ENCODE assay signal across 2 cellular contexts in the genomic region with DNA sequence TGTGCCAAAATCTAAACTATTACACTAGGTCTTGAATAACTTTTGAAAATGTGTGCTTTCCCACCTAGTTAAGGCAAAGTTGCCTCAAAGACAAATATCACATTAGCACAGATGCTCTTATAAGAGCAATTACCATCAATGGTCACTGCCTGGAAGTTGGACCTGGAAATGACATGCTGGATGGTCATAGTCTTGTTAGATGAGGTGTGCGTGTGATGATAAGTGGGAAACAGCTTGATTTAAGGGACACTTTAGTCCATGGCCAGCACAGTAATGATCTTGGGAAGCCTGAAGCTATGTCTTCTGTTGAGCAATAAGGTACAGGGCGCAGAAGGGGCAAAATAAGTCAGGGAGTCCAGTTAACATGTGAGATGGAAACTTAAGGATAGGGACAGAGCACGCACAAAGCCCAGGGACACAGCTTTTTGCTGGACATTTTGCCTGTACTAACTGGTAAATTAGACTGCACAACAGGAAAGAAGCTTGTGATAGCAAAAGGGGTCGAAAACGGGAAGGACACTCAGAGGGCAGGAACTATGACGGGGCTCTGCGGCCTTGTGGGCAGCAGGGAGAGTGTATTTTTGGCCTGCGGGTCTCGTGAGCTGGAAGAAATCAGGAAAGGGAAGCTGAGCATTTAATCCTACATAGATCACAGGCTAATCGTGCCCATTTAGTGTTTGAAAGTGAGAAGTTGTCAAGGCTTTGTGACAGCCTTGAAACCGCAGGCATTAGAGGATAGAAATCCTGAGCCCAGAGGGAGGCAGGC.
A peak's percentile ranks its signal among the peaks of the same experiment; 100 is the strongest.
TF ChIP-seq lines count a peak whose summit lies in the region.

No MANE protein-coding gene starts in this region.

TF ChIP-seq in WTC11, 78 proteins besides CTCF, POLR2A, EP300 and RAD21 (continued from another document):
- TF ChIP-seq ZSCAN18 (CRISPR knock-in tag; IDR thresholded peaks at IDR 0.05) (no peak), NR1H2 (CRISPR knock-in tag; IDR thresholded peaks at IDR 0.05) (no peak), ZNF425 (CRISPR knock-in tag; conservative IDR thresholded peaks at IDR 0.05) (no peak)
- TF ChIP-seq, protein P1, sequence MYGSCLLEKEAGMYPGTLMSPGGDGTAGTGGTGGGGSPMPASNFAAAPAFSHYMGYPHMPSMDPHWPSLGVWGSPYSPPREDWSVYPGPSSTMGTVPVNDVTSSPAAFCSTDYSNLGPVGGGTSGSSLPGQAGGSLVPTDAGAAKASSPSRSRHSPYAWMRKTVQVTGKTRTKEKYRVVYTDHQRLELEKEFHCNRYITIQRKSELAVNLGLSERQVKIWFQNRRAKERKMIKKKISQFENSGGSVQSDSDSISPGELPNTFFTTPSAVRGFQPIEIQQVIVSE (CRISPR knock-in tag; IDR thresholded peaks at IDR 0.05; ENCODE audit: borderline replicate concordance): no peak

TF ChIP-seq in liver, 16 proteins besides CTCF, POLR2A, EP300 and RAD21 (continued from another document):
- TF ChIP-seq, protein P2, sequence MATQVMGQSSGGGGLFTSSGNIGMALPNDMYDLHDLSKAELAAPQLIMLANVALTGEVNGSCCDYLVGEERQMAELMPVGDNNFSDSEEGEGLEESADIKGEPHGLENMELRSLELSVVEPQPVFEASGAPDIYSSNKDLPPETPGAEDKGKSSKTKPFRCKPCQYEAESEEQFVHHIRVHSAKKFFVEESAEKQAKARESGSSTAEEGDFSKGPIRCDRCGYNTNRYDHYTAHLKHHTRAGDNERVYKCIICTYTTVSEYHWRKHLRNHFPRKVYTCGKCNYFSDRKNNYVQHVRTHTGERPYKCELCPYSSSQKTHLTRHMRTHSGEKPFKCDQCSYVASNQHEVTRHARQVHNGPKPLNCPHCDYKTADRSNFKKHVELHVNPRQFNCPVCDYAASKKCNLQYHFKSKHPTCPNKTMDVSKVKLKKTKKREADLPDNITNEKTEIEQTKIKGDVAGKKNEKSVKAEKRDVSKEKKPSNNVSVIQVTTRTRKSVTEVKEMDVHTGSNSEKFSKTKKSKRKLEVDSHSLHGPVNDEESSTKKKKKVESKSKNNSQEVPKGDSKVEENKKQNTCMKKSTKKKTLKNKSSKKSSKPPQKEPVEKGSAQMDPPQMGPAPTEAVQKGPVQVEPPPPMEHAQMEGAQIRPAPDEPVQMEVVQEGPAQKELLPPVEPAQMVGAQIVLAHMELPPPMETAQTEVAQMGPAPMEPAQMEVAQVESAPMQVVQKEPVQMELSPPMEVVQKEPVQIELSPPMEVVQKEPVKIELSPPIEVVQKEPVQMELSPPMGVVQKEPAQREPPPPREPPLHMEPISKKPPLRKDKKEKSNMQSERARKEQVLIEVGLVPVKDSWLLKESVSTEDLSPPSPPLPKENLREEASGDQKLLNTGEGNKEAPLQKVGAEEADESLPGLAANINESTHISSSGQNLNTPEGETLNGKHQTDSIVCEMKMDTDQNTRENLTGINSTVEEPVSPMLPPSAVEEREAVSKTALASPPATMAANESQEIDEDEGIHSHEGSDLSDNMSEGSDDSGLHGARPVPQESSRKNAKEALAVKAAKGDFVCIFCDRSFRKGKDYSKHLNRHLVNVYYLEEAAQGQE (IDR thresholded peaks at IDR 0.05): no peak
- TF ChIP-seq GABPA (IDR thresholded peaks at IDR 0.05 in 1 of 2, conservative IDR thresholded peaks at IDR 0.05 in 1 of 2) (no peak), ZBTB33 (IDR thresholded peaks at IDR 0.05) (no peak), RXRA (IDR thresholded peaks at IDR 0.05) (peak in 1 of 2 donors; percentile 48), TAF1 (conservative IDR thresholded peaks at IDR 0.05) (no peak), FOXA2 (IDR thresholded peaks at IDR 0.05) (no peak), SP1 (IDR thresholded peaks at IDR 0.05) (peak; percentile 18), FOXA1 (IDR thresholded peaks at IDR 0.05) (no peak), MAX (IDR thresholded peaks at IDR 0.05) (no peak), HNF4G (IDR thresholded peaks at IDR 0.05) (no peak), ATF3 (IDR thresholded peaks at IDR 0.05) (no peak), JUND (IDR thresholded peaks at IDR 0.05) (peak in 1 of 2 donors; percentile 20), HNF4A (conservative IDR thresholded peaks at IDR 0.05) (no peak)
